In the genomic region with DNA sequence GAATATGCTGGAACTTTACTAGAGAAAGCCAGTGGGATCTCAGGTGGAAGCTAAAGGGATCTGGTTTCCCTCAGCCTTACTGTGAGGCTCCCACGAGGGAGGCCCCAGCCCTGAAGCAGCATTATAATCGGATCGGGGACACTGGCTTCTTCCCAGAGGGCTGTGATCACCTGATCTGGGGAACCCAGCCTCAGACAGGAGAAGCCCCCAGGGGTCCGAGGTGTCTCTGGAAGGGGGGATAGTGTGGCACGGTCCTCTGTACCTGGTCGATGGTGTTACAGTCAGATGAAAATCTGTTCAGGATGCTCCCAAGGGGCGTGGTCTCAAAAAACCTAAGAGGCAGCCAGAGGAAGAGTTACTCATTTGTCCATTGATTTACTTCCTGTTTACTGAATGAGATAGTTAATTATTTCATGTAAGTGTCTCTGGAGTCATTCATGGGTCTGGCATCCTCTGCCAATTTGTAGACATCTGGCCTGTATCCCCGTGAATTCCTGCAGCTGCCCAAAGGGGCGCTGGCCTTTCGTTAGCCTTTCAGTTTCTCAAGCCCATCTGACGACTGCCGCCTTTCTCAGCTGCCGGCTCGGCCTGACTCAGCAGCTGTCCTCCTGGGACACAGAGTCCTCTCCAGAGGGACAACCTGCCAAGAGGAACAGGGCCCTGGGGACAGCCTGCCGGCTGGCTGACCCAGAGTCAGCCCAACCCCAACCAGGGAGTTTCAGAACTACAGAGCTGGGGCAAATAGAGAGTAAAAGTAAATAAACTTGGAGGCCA, we compare ENCODE assay signal across 8 cellular contexts. TPM values are rescaled to one million over a fixed set of nuclear protein-coding genes. Genes with fewer than 3 reads are reported as not detected.
DNase-seq lines count a peak whose midpoint lies in the region; ATAC-seq, FAIRE-seq and TF ChIP-seq lines count a peak whose summit lies in the region.

No MANE protein-coding gene starts in this region.

- no peaks in the 10 kb centered on the region for H3K79me2 ChIP-seq in hepatocyte

- intact Hi-C loops in activated CD8-positive, alpha-beta T cell treated with anti-CD3 and anti-CD28 coated beads for 36 hours (cut with micrococcal nuclease) = no loop called here

- H3K27me3 ChIP-seq in hepatocyte = no peaks in the 10 kb centered on the region

- POLR2A ChIA-PET in activated CD8-positive, alpha-beta T cell treated with anti-CD3 and anti-CD28 coated beads for 36 hours (lab: Charles Lee) = no interaction called here

- no peaks in the 10 kb centered on the region for H3K4me1 Mint-ChIP-seq in activated CD8-positive, alpha-beta T cell treated with anti-CD3 and anti-CD28 coated beads for 36 hours (ENCODE audit: low read depth)

- no peak overlapping the region for H3K4me2 ChIP-seq in hepatocyte

- H3K36me3 Mint-ChIP-seq in activated CD8-positive, alpha-beta T cell treated with anti-CD3 and anti-CD28 coated beads for 36 hours (ENCODE audit: low read depth) = no peaks in the 10 kb centered on the region

- no peak for FAIRE-seq in GM19239 (lab: Jason Lieb, UNC)

- no peaks in the 10 kb centered on the region for H3K9me3 Mint-ChIP-seq in activated CD8-positive, alpha-beta T cell treated with anti-CD3 and anti-CD28 coated beads for 36 hours

- no peaks in the 10 kb centered on the region for H3K9me3 ChIP-seq in hepatocyte (ENCODE audit: low read depth)

- H4K20me1 ChIP-seq in hepatocyte (ENCODE audit: insufficient read depth, poor library complexity, severe bottlenecking) = no peaks in the 10 kb centered on the region

- no peak overlapping the region for H3K27ac Mint-ChIP-seq in activated CD8-positive, alpha-beta T cell treated with anti-CD3 and anti-CD28 coated beads for 36 hours

- DNase-seq in AG10803 (ENCODE audit: low read depth) = peak; percentile 70
- DNase-seq in HFF-Myc (ENCODE audit: extremely low read depth, low read depth) = peak; percentile 39
- peak; percentile 70 for DNase-seq in hepatocyte (ENCODE audit: low spot score)
- no peak for DNase-seq in GM19239 (ENCODE audit: insufficient read length, low spot score)
- no peak for DNase-seq in activated CD8-positive, alpha-beta T cell treated with anti-CD3 and anti-CD28 coated beads for 36 hours

- H3K4me3 ChIP-seq in AG10803 (ENCODE audit: low read length) = no peak overlapping the region
- H3K4me3 ChIP-seq in HFF-Myc (replicated peaks; ENCODE audit: low read depth, low read length) = no peak overlapping the region
- 0 out of 2 replicates have a peak overlapping the region, but pooled peaks have one; percentile 8 for H3K4me3 ChIP-seq in WI38 (ENCODE audit: low read depth, low read length)
- H3K4me3 ChIP-seq in hepatocyte = no peak overlapping the region

- CTCF ChIA-PET in activated CD8-positive, alpha-beta T cell treated with anti-CD3 and anti-CD28 coated beads for 36 hours (lab: Charles Lee) = interaction anchor here (1.4 to 1.5 kb wide), 2 partner anchors 21 to 122 kb away, joined by 3 read pairs; no protein-coding TSS in a partner anchor

- no peak for ATAC-seq in activated CD8-positive, alpha-beta T cell treated with anti-CD3 and anti-CD28 coated beads for 36 hours
- ATAC-seq in HG02610 (IDR thresholded peaks at IDR 0.05; ENCODE audit: unreplicated experiment) = no peak

- peaks cover 7% of the 10 kb centered on the region for H3K4me1 ChIP-seq in hepatocyte (ENCODE audit: insufficient read depth)

- H3K4me3 Mint-ChIP-seq in activated CD8-positive, alpha-beta T cell treated with anti-CD3 and anti-CD28 coated beads for 36 hours = no peak overlapping the region

- 58% methylated on average over 14 of the region's 15 CpGs for WGBS in hepatocyte (ENCODE audit: low lambda C conversion rate, missing lambda C conversion rate)

- H3K27ac ChIP-seq in hepatocyte = peak overlapping the region; percentile 29
- peak overlapping the region; percentile 67 for H3K27ac ChIP-seq in temporal lobe (ENCODE audit: low read depth, low read length)

- H3K36me3 ChIP-seq in hepatocyte (replicated peaks; ENCODE audit: insufficient read depth, low read depth) = no peaks in the 10 kb centered on the region

- no peaks in the 10 kb centered on the region for H3K27me3 Mint-ChIP-seq in activated CD8-positive, alpha-beta T cell treated with anti-CD3 and anti-CD28 coated beads for 36 hours

- no peak overlapping the region for H2AFZ ChIP-seq in hepatocyte

- H3K9me2 ChIP-seq in hepatocyte (replicated peaks; ENCODE audit: insufficient read depth) = no peaks in the 10 kb centered on the region

- TF ChIP-seq CTCF in AG10803 (conservative IDR thresholded peaks at IDR 0.05; ENCODE audit: low read length) (peak; percentile 27; the same call in 1 of the 2 replicates), HFF-Myc (IDR thresholded peaks at IDR 0.05; ENCODE audit: low read depth, low read length, missing control alignments) (no peak), WI38 (IDR thresholded peaks at IDR 0.05; ENCODE audit: low read depth, low read length) (no peak), hepatocyte (IDR thresholded peaks at IDR 0.05; ENCODE audit: poor library complexity) (no peak)
- no peak for TF ChIP-seq CTCF in activated CD8-positive, alpha-beta T cell treated with anti-CD3 and anti-CD28 coated beads for 36 hours (IDR thresholded peaks at IDR 0.05)

RNA-seq across cellular contexts. Expression of gene KCNJ11, which starts 17.0 kb away (rescaled TPM):
- total RNA-seq in hepatocyte (2.5 and 10.5 TPM in 2 replicates), temporal lobe (5.7 TPM)
- polyA plus RNA-seq in hepatocyte = 0.31 and 1.6 TPM in 2 replicates
- total RNA-seq in activated CD8-positive, alpha-beta T cell treated with anti-CD3 and anti-CD28 coated beads for 36 hours = 1 to 10 TPM; 1.2 to 2.4 TPM

RNA-seq across cellular contexts. Expression of gene NCR3LG1, which starts 53.8 kb away (rescaled TPM):
- total RNA-seq in hepatocyte = 13.8 and 15.2 TPM in 2 replicates
- 3.1 and 3.7 TPM in 2 replicates for polyA plus RNA-seq in hepatocyte
- 11.8 TPM for total RNA-seq in temporal lobe
- 1 to 10 TPM; 3.4 to 4.2 TPM for total RNA-seq in activated CD8-positive, alpha-beta T cell treated with anti-CD3 and anti-CD28 coated beads for 36 hours

Comparison
In these comparisons a context has a peak if more than half of its experiments do, and no peak if none do; other contexts are left out.
1. DNase-seq: peak in AG10803 (single experiment), HFF-Myc (single experiment) and hepatocyte (single experiment); none in GM19239 (single experiment) and activated CD8-positive, alpha-beta T cell treated with anti-CD3 and anti-CD28 coated beads for 36 hours (single experiment).